ENCODE assay signal across 8 cellular contexts in genomic region chr2:134232868-134233732, GRCh38. TPM values are rescaled to one million over a fixed set of nuclear protein-coding genes. Genes with fewer than 3 reads are reported as not detected.
DNase-seq lines count a peak whose midpoint lies in the region; ATAC-seq and TF ChIP-seq lines count a peak whose summit lies in the region.

No MANE protein-coding gene starts in this region.

- in situ Hi-C loops in transverse colon (cut with MboI; ENCODE audit: low pct_ligation_motif_present in 1 of 4, low pct_unique_long_range_greater_than_20kb in 1 of 4, low sequenced_read_pairs in 3 of 4): loop anchor here in 2 of 4 donors (10.0 to 25.0 kb wide), 3 partner anchors 118 to 346 kb away; no protein-coding TSS in a partner anchor
- in situ Hi-C loops in gastrocnemius medialis (cut with MboI; ENCODE audit: low sequenced_read_pairs in 4 of 4): loop anchor here in 2 of 4 donors (10.0 to 25.0 kb wide), 3 partner anchors 118 to 346 kb away; no protein-coding TSS in a partner anchor

- H3K9me3 ChIP-seq in DND-41 (ENCODE audit: insufficient read depth, low read length, severe bottlenecking): no peaks in the 10 kb centered on the region
- peaks cover 7% of the 10 kb centered on the region for H3K9me3 ChIP-seq in adipocyte (ENCODE audit: control insufficient read depth, low read length)
- peaks cover 4 to 5% of the 10 kb centered on the region in 2 donors for H3K9me3 ChIP-seq in transverse colon
- no peaks in the 10 kb centered on the region for H3K9me3 ChIP-seq in gastrocnemius medialis

- TF ChIP-seq EP300 in transverse colon (IDR thresholded peaks at IDR 0.05; ENCODE audit: low read depth): no peak

- peaks cover 50% of the 10 kb centered on the region for H3K4me1 ChIP-seq in DND-41 (ENCODE audit: insufficient read depth, low read length)
- peaks cover 20% of the 10 kb centered on the region for H3K4me1 ChIP-seq in adipocyte (ENCODE audit: control insufficient read depth, insufficient read depth, low read length)
- H3K4me1 ChIP-seq in transverse colon: peaks cover 7 to 45% (median 25%) of the 10 kb centered on the region in 4 donors
- H3K4me1 ChIP-seq in gastrocnemius medialis: no peaks in the 10 kb centered on the region

- peak; percentile 57 for TF ChIP-seq CTCF in DND-41 (IDR thresholded peaks at IDR 0.05; ENCODE audit: borderline replicate concordance, extremely low read depth, low read length, poor library complexity, severe bottlenecking)
- no peak for TF ChIP-seq CTCF in transverse colon (IDR thresholded peaks at IDR 0.05)
- no peak for TF ChIP-seq CTCF in gastrocnemius medialis (IDR thresholded peaks at IDR 0.05 in 4 of 5, conservative IDR thresholded peaks at IDR 0.05 in 1 of 5)

- H2AFZ ChIP-seq in DND-41 (ENCODE audit: low read depth, low read length): no peak overlapping the region

- H3K4me3 ChIP-seq in DND-41 (ENCODE audit: low read depth in 1 of 2, low read length in 2 of 2) (0 out of 4 replicates have a peak overlapping the region, but pooled peaks of 1 of the 2 experiments have one; percentile 5), adipocyte (ENCODE audit: low read length) (no peak overlapping the region), transverse colon (no peak overlapping the region), gastrocnemius medialis (no peak overlapping the region)

- ATAC-seq in DND-41 (ENCODE audit: insufficient read depth, low read depth) (peak; percentile 91), GM19467 (IDR thresholded peaks at IDR 0.05; ENCODE audit: unreplicated experiment) (peak; percentile 29), HG03521 (IDR thresholded peaks at IDR 0.05; ENCODE audit: unreplicated experiment) (peak; percentile 19), gastrocnemius medialis (no peak), GM18520 (IDR thresholded peaks at IDR 0.05; ENCODE audit: unreplicated experiment) (no peak)

- H3K36me3 ChIP-seq in DND-41 (ENCODE audit: insufficient read depth, low read length): no peaks in the 10 kb centered on the region
- no peaks in the 10 kb centered on the region for H3K36me3 ChIP-seq in adipocyte (ENCODE audit: control insufficient read depth, insufficient read depth, low read length, severe bottlenecking)
- H3K36me3 ChIP-seq in transverse colon: no peaks in the 10 kb centered on the region
- H3K36me3 ChIP-seq in gastrocnemius medialis: no peaks in the 10 kb centered on the region

- DNase-seq in DND-41 (peak; percentile 56), adipocyte (ENCODE audit: low read depth) (peak; percentile 25), transverse colon (no peak), gastrocnemius medialis (no peak), NCI-H82 (lab: John Stamatoyannopoulos, UW) (no peak)

- intact Hi-C loops in transverse colon (cut with DNase I; ENCODE audit: low total_unique reads) (no loop called here), gastrocnemius medialis (cut with DNase I; ENCODE audit: low total_unique reads) (no loop called here)

- peaks cover 74% of the 10 kb centered on the region for H3K79me2 ChIP-seq in DND-41 (ENCODE audit: insufficient read depth, low read length)

- H3K27ac ChIP-seq in DND-41 (ENCODE audit: low read length) (peak overlapping the region; percentile 82), transverse colon (peak overlapping the region; percentile 42 to 53 (median 46)), gastrocnemius medialis (no peak overlapping the region)

- peak overlapping the region; percentile 47 for H3K4me2 ChIP-seq in DND-41 (ENCODE audit: insufficient read depth, low read length)

- WGBS in transverse colon (ENCODE audit: low coverage in 1 of 2), 2 donors: 52 to 67% methylated on average over 2 of the region's 2 CpGs

- no peak for TF ChIP-seq POLR2A in transverse colon (IDR thresholded peaks at IDR 0.05)
- TF ChIP-seq POLR2A in gastrocnemius medialis (IDR thresholded peaks at IDR 0.05): no peak

- H4K20me1 ChIP-seq in DND-41 (ENCODE audit: insufficient read depth, low read length): peaks cover 19% of the 10 kb centered on the region; the same call in 1 of the 2 replicates

- H3K27me3 ChIP-seq in DND-41 (ENCODE audit: insufficient read depth, low read length, poor library complexity) (no peaks in the 10 kb centered on the region), adipocyte (replicated peaks; ENCODE audit: control insufficient read depth, insufficient read depth, low read length) (no peaks in the 10 kb centered on the region), transverse colon (no peaks in the 10 kb centered on the region), gastrocnemius medialis (no peaks in the 10 kb centered on the region)

- H3K9ac ChIP-seq in DND-41 (ENCODE audit: low read depth, low read length) (peak overlapping the region; percentile 30), adipocyte (ENCODE audit: low read length) (no peak overlapping the region)

RNA-seq across cellular contexts. Expression of gene MGAT5, which starts 20.8 kb away (rescaled TPM):
- total RNA-seq in transverse colon: 10 to 100 TPM; 23.6 to 67.6 (median 55.2) TPM
- total RNA-seq in gastrocnemius medialis: 1 to 10 TPM; 3.0 to 4.9 (median 3.3) TPM

Comparison
In these comparisons a context has a peak if more than half of its experiments do, and no peak if none do; other contexts are left out.
1. ATAC-seq: peak in DND-41 (single experiment), GM19467 (single experiment) and HG03521 (single experiment); none in gastrocnemius medialis (0 of 2) and GM18520 (single experiment).
2. DNase-seq: peak in DND-41 (single experiment) and adipocyte (single experiment); none in transverse colon (single experiment), gastrocnemius medialis (0 of 2) and NCI-H82 (single experiment).
3. H3K27ac ChIP-seq: peak in DND-41 (single experiment) and transverse colon (4 of 4); none in gastrocnemius medialis (0 of 4).
4. RNA of gene MGAT5, which starts 20.8 kb away (total RNA-seq): 23.6 to 67.6 TPM in transverse colon; 3.0 to 4.9 TPM in gastrocnemius medialis; every median in the first group is over 4 times any median in the second.